In genomic region chr11:124892750-124893454, GRCh38 we compare ENCODE assay signal across 21 cellular contexts. TPM values are rescaled to one million over a fixed set of nuclear protein-coding genes. Genes with fewer than 3 reads are reported as not detected.
A peak's percentile ranks its signal among the peaks of the same experiment; 100 is the strongest.
DNase-seq lines count a peak whose midpoint lies in the region; ATAC-seq and TF ChIP-seq lines count a peak whose summit lies in the region.
"Had no signal": no experiment of that assay in that cellular context is flagged by ENCODE, and none has a peak within 500 bp of the region (broad histone marks: within the 10 kb centered on the region; RNA-seq: fewer than 3 reads in every experiment).

No MANE protein-coding gene starts in this region.

- ATAC-seq in Right ventricle myocardium superior (ENCODE audit: poor library complexity) (peak; percentile 25), heart left ventricle (peak in 2 of 4 donors; percentile 6 to 32), HG03280 (IDR thresholded peaks at IDR 0.05; ENCODE audit: unreplicated experiment) (no peak), GM18511 (IDR thresholded peaks at IDR 0.05; ENCODE audit: unreplicated experiment) (no peak)
- ATAC-seq: Panc1; stimulated activated memory B cell treated with anti-CD40 and anti-IgM and Interleukin-4, amounts not matched to agents 10 μg/mL and 1 μg/mL and 100 μg/mL, for 72 hours had no signal

- CTCF ChIA-PET in Caco-2 (lab: Charles Lee): interaction anchor here (1.1 kb wide), 1 partner anchor 8 kb away, joined by 4 read pairs; no protein-coding TSS in a partner anchor

- H3K27me3 Mint-ChIP-seq in osteocyte (ENCODE audit: unreplicated experiment) (peaks cover 7% of the 10 kb centered on the region), Caco-2 (ENCODE audit: insufficient read depth, unreplicated experiment) (peaks cover 20% of the 10 kb centered on the region)

- no peak overlapping the region for H3K4me3 Mint-ChIP-seq in osteocyte (ENCODE audit: unreplicated experiment)
- no peak overlapping the region for H3K4me3 Mint-ChIP-seq in Caco-2 (ENCODE audit: unreplicated experiment)
- H3K4me3 Mint-ChIP-seq: CD4-positive, alpha-beta T cell; stimulated activated memory B cell treated with anti-CD40 and anti-IgM and Interleukin-4, amounts not matched to agents 10 μg/mL and 1 μg/mL and 100 μg/mL, for 72 hours had no signal

- peaks cover 6% of the 10 kb centered on the region for H3K4me1 Mint-ChIP-seq in osteocyte (ENCODE audit: unreplicated experiment)
- no peaks in the 10 kb centered on the region for H3K4me1 Mint-ChIP-seq in Caco-2 (ENCODE audit: low read depth, unreplicated experiment)
- H3K4me1 Mint-ChIP-seq: stimulated activated memory B cell treated with anti-CD40 and anti-IgM and Interleukin-4, amounts not matched to agents 10 μg/mL and 1 μg/mL and 100 μg/mL, for 72 hours had no signal

- H3K4me1 ChIP-seq in heart left ventricle (peaks cover 0 to 92% (median 48%) of the 10 kb centered on the region in 12 donors), Caco-2 (no peaks in the 10 kb centered on the region)

- H3K27ac ChIP-seq in heart left ventricle: peak overlapping the region in 9 of 12 donors; percentile 7 to 48 (median 28)
- H3K27ac ChIP-seq: VCaP had no signal

- POLR2A ChIA-PET in Caco-2 (lab: Charles Lee): no interaction called here

- H3K4me3 ChIP-seq in heart left ventricle (no peak overlapping the region), Caco-2 (ENCODE audit: low read depth, low read length) (no peak overlapping the region)
- H3K4me3 ChIP-seq: skin epidermis had no signal

- TF ChIP-seq POLR2A in heart left ventricle (IDR thresholded peaks at IDR 0.05): no peak

- TF ChIP-seq CTCF in heart left ventricle (IDR thresholded peaks at IDR 0.05) (no peak), osteocyte (IDR thresholded peaks at IDR 0.05) (no peak), Caco-2 (IDR thresholded peaks at IDR 0.05; ENCODE audit: insufficient read depth in 1 of 2, low read depth in 1 of 2, low read length in 1 of 2, severe bottlenecking in 1 of 2, unreplicated experiment in 1 of 2) (no peak)

- H3K9me3 Mint-ChIP-seq in osteocyte (ENCODE audit: unreplicated experiment) (no peaks in the 10 kb centered on the region), Caco-2 (ENCODE audit: unreplicated experiment) (no peaks in the 10 kb centered on the region)
- H3K9me3 Mint-ChIP-seq: CD4-positive, alpha-beta T cell; stimulated activated memory B cell treated with anti-CD40 and anti-IgM and Interleukin-4, amounts not matched to agents 10 μg/mL and 1 μg/mL and 100 μg/mL, for 72 hours had no signal

- no peaks in the 10 kb centered on the region for H3K9me3 ChIP-seq in heart left ventricle
- no peaks in the 10 kb centered on the region for H3K9me3 ChIP-seq in Caco-2

- DNase-seq in Right ventricle myocardium superior (no peak), cardiac septum (ENCODE audit: low spot score) (no peak), heart left ventricle (peak in 1 of 5 donors; percentile 34), osteocyte (ENCODE audit: extremely low spot score, unreplicated experiment) (peak; percentile 68), Caco-2 (no peak)
- DNase-seq in stimulated activated CD4-positive, alpha-beta T cell treated with anti-CD3 and anti-CD28 coated beads, Interleukin-12 subunit alpha, Interleukin-12 subunit beta, amount 100 ng/mL, for 4 hours: no peak
- DNase-seq: activated CD8-positive, alpha-beta memory T cell treated with anti-CD3 and anti-CD28 coated beads for 24 hours; amniotic stem cell; CD4-positive, alpha-beta T cell; KG1; NCI-H1092 had no signal

- 62 to 72% (median 64%) methylated on average over 9 of the region's 9 CpGs for WGBS in heart left ventricle, 4 donors

- intact Hi-C loops in Right ventricle myocardium superior (cut with DNase I): no loop called here
- intact Hi-C loops in cardiac septum (cut with DNase I): no loop called here
- intact Hi-C loops in heart left ventricle (cut with DNase I): no loop called here
- intact Hi-C loops in Caco-2 (cut with micrococcal nuclease; ENCODE audit: unreplicated experiment): no loop called here

- no TSS peak for BruUV-seq in Caco-2 (replicated peaks; lab: Mats Ljungman, UMichigan)

- no peaks in the 10 kb centered on the region for H3K36me3 Mint-ChIP-seq in osteocyte (ENCODE audit: unreplicated experiment)
- no peaks in the 10 kb centered on the region for H3K36me3 Mint-ChIP-seq in Caco-2 (ENCODE audit: insufficient read depth, unreplicated experiment)
- H3K36me3 Mint-ChIP-seq: stimulated activated memory B cell treated with anti-CD40 and anti-IgM and Interleukin-4, amounts not matched to agents 10 μg/mL and 1 μg/mL and 100 μg/mL, for 72 hours had no signal

- H3K36me3 ChIP-seq in heart left ventricle (peaks cover 0 to 46% (median 9%) of the 10 kb centered on the region in 9 donors), Caco-2 (ENCODE audit: control insufficient read depth, insufficient read depth, low read length) (no peaks in the 10 kb centered on the region)

- H3K27me3 ChIP-seq in heart left ventricle (no peaks in the 10 kb centered on the region), Caco-2 (replicated peaks; ENCODE audit: control insufficient read depth, insufficient read depth, low read length) (peaks cover 7% of the 10 kb centered on the region)

- H3K27ac Mint-ChIP-seq in osteocyte (ENCODE audit: unreplicated experiment) (no peak overlapping the region), Caco-2 (ENCODE audit: unreplicated experiment) (no peak overlapping the region)
- H3K27ac Mint-ChIP-seq: CD4-positive, alpha-beta T cell; stimulated activated memory B cell treated with anti-CD40 and anti-IgM and Interleukin-4, amounts not matched to agents 10 μg/mL and 1 μg/mL and 100 μg/mL, for 72 hours had no signal

RNA-seq across cellular contexts. Expression of gene ROBO4, which starts 4.8 kb away (rescaled TPM):
- total RNA-seq in Right ventricle myocardium superior (21.9 TPM), cardiac septum (15.9 TPM), heart left ventricle (10 to 100 TPM; 16.3 to 63.5 (median 27.1) TPM), osteocyte (0.56 TPM in 1 of 2 replicates, not detected in the other), Caco-2 (2022) (not detected in 2 replicates)
- polyA plus RNA-seq in heart left ventricle: 10 to 100 TPM; 17.7 to 21.8 TPM
- total RNA-seq: A673; CD4-positive, alpha-beta T cell had no signal

RNA-seq across cellular contexts. Expression of gene HEPN1, which starts 26.1 kb away (rescaled TPM):
- total RNA-seq in Right ventricle myocardium superior: not detected
- not detected for total RNA-seq in cardiac septum
- not detected for total RNA-seq in heart left ventricle
- polyA plus RNA-seq in heart left ventricle: not detected
- not detected in 2 replicates for total RNA-seq in osteocyte
- not detected in 2 replicates for total RNA-seq in Caco-2 (2022)
- total RNA-seq: A673; CD4-positive, alpha-beta T cell; cerebellum; mononuclear cell; urinary bladder had no signal
- polyA plus RNA-seq: urinary bladder had no signal

RNA-seq across cellular contexts. Expression of gene ROBO3, which starts 27.7 kb away (rescaled TPM):
- total RNA-seq in Right ventricle myocardium superior: 3.0 TPM
- total RNA-seq in cardiac septum: 5.1 TPM
- total RNA-seq in heart left ventricle: 10 to 100 TPM in 1 of 9 donors, 1 to 10 TPM in 8; 2.5 to 18.6 (median 3.2) TPM
- polyA plus RNA-seq in heart left ventricle: 1 to 10 TPM; 2.8 to 8.1 TPM
- total RNA-seq in osteocyte: 14.5 and 15.3 TPM in 2 replicates
- total RNA-seq in Caco-2 (2022): 5.7 and 6.2 TPM in 2 replicates

RNA-seq across cellular contexts. Expression of gene HEPACAM, which starts 42.9 kb away (rescaled TPM):
- total RNA-seq in Right ventricle myocardium superior: 0.35 TPM
- 0.11 TPM for total RNA-seq in cardiac septum
- total RNA-seq in heart left ventricle: 1 to 10 TPM in 2 of 9 donors, under 1 TPM in 4, not detected in 3; 0.07 to 2.6 (median 0.26) TPM
- polyA plus RNA-seq in heart left ventricle: under 1 TPM in 1 of 2 donors, not detected in 1; 0.58 TPM
- total RNA-seq in osteocyte: not detected in 2 replicates
- 0.11 TPM in 1 of 2 replicates, not detected in the other for total RNA-seq in Caco-2 (2022)
- total RNA-seq: A673; CD4-positive, alpha-beta T cell; urinary bladder had no signal

Comparison
In these comparisons a context has a peak if more than half of its experiments do, and no peak if none do; other contexts are left out.
1. RNA of gene ROBO4, which starts 4.8 kb away (total RNA-seq): 16.3 to 63.5 TPM in heart left ventricle, 21.9 TPM in Right ventricle myocardium superior (single experiment) and 15.9 TPM in cardiac septum (single experiment); 0.56 TPM in osteocyte and not detected in Caco-2; every median in the first group is over 10 times any median in the second.